Comparison of ENCODE assay signal across 27 cellular contexts in the genomic region with DNA sequence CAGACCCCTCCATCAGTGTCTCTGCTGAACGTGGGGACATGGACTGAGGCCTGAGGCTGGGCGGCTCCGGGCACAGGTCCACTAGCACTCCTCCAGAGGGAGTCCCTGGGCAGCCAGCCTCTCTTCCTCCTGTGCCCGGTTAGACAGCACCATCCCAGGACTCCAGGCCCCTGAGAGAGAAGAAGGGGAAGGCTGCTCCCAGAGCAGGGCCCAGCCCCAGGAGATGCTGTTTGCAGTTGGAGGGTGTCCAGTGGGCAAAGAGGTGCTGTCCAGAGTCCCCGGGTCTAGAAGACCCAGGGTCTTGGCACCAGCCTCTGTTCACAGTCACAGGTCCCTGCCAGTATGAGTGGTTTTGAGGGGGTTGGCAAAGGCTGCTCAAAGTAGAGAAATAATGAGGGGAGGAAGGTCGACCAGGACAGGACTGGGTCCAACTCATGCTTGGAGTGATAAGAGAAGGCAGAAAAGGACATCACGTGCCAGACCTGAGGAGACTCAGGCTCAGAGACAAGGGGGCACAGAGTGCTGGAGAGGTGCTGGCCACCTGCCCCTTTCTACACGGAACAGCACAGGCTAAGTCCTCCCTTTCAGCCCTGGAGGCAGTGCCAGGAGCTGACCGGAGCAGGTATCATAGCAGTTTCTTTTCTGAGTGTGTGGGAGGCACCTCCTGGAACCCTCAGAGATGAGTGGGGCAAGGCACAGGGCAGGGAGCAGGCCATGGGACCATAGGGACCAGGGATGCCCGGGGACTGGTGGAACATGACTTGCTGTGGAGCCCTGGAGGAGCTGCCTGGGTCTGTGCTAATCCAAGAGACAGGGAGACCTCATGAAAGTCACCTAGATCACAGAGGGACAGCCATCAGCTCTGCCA. TPM values are rescaled to one million over a fixed set of nuclear protein-coding genes. Genes with fewer than 3 reads are reported as not detected.
DNase-seq lines count a peak whose midpoint lies in the region; ATAC-seq and TF ChIP-seq lines count a peak whose summit lies in the region.
"Had no signal": no experiment of that assay in that cellular context is flagged by ENCODE, and none has a peak within 500 bp of the region (broad histone marks: within the 10 kb centered on the region; RNA-seq: fewer than 3 reads in every experiment).

No MANE protein-coding gene starts in this region.

- no peaks in the 10 kb centered on the region for H3K36me3 Mint-ChIP-seq in activated T-helper 17 cell treated with anti-CD3 and anti-CD28 coated beads, Interleukin-2, amount 50 U/mL, for 72 hours (ENCODE audit: low read depth)
- H3K36me3 Mint-ChIP-seq: activated naive CD8-positive, alpha-beta T cell treated with anti-CD3 and anti-CD28 coated beads for 36 hours; naive thymus-derived CD4-positive, alpha-beta T cell; type B pancreatic cell had no signal

- no peak overlapping the region for H3K27ac Mint-ChIP-seq in activated T-helper 17 cell treated with anti-CD3 and anti-CD28 coated beads, Interleukin-2, amount 50 U/mL, for 72 hours
- H3K27ac Mint-ChIP-seq: activated B cell treated with CpG ODN at 0.5 μM for 24 hours; activated CD4-positive, alpha-beta T cell treated with anti-CD3 and anti-CD28 coated beads, Interleukin-2, amount 10 ng/mL, durations not matched to agents 7 days and 5 days; activated naive CD8-positive, alpha-beta T cell treated with anti-CD3 and anti-CD28 coated beads for 36 hours; naive thymus-derived CD4-positive, alpha-beta T cell; progenitor cell of endocrine pancreas; type B pancreatic cell had no signal

- H3K4me1 Mint-ChIP-seq in activated T-helper 17 cell treated with anti-CD3 and anti-CD28 coated beads, Interleukin-2, amount 50 U/mL, for 72 hours: peaks cover 18% of the 10 kb centered on the region

- H3K9me3 ChIP-seq in upper lobe of right lung: no peaks in the 10 kb centered on the region
- H3K9me3 ChIP-seq: right lobe of liver had no signal

- H3K27me3 Mint-ChIP-seq in activated T-helper 17 cell treated with anti-CD3 and anti-CD28 coated beads, Interleukin-2, amount 50 U/mL, for 72 hours: peaks cover 25% of the 10 kb centered on the region

- peak overlapping the region; percentile 58 for H3K27ac ChIP-seq in angular gyrus (ENCODE audit: low read depth, low read length)
- H3K27ac ChIP-seq in upper lobe of right lung: no peak overlapping the region
- H3K27ac ChIP-seq: cardiac muscle cell, right lobe of liver had no signal

- H3K27me3 ChIP-seq in upper lobe of right lung: no peaks in the 10 kb centered on the region
- H3K27me3 ChIP-seq: cardiac muscle cell, right lobe of liver had no signal

- peak; percentile 78 for DNase-seq in NCI-H2196 (lab: John Stamatoyannopoulos, UW; ENCODE audit: unreplicated experiment)
- no peak for DNase-seq in NCI-H2196 treated with DMSO at 0.1 percent for 48 hours (lab: John Stamatoyannopoulos, UW; ENCODE audit: unreplicated experiment)
- DNase-seq in mesenteric fat pad (ENCODE audit: low spot score): peak; percentile 86
- peak; percentile 39 for DNase-seq in upper lobe of right lung
- DNase-seq in NK-92 treated with Interleukin-12 subunit alpha and Interleukin-12 subunit beta, amount 100 ng/mL, for 24 hours (lab: John Stamatoyannopoulos, UW): no peak
- DNase-seq: activated B cell treated with CpG ODN at 0.5 μM for 24 hours; activated CD4-positive, alpha-beta T cell treated with anti-CD3 and anti-CD28 coated beads, Interleukin-2, amount 10 ng/mL, durations not matched to agents 7 days and 5 days; activated gamma-delta T cell; activated naive CD8-positive, alpha-beta T cell treated with anti-CD3 and anti-CD28 coated beads for 36 hours; aorta; cortex of kidney; GOT3; left ventricle myocardium superior; naive thymus-derived CD4-positive, alpha-beta T cell; NCI-H1930; NCI-H446; NCI-H82; RPMI8226; stimulated activated CD4-positive, alpha-beta T cell treated with anti-CD3 and anti-CD28 coated beads, Interleukin-4, amount 100 ng/mL, for 24 hours had no signal

- intact Hi-C loops in upper lobe of right lung (cut with DNase I): no loop called here

- ATAC-seq in upper lobe of right lung: no peak
- ATAC-seq in activated T-helper 17 cell treated with anti-CD3 and anti-CD28 coated beads, Interleukin-2, amount 50 U/mL, for 72 hours (replicated peaks): no peak
- ATAC-seq in HG03280 (IDR thresholded peaks at IDR 0.05; ENCODE audit: unreplicated experiment): no peak
- ATAC-seq: left ventricle myocardium superior; naive thymus-derived CD4-positive, alpha-beta T cell had no signal

- no peak overlapping the region for H3K4me3 ChIP-seq in upper lobe of right lung
- H3K4me3 ChIP-seq: cardiac muscle cell, right lobe of liver had no signal

- H3K36me3 ChIP-seq in upper lobe of right lung: no peaks in the 10 kb centered on the region
- H3K36me3 ChIP-seq: cardiac muscle cell, right lobe of liver had no signal

- H3K4me3 Mint-ChIP-seq in activated T-helper 17 cell treated with anti-CD3 and anti-CD28 coated beads, Interleukin-2, amount 50 U/mL, for 72 hours: no peak overlapping the region
- H3K4me3 Mint-ChIP-seq: activated B cell treated with CpG ODN at 0.5 μM for 24 hours; activated CD4-positive, alpha-beta T cell treated with anti-CD3 and anti-CD28 coated beads, Interleukin-2, amount 10 ng/mL, durations not matched to agents 7 days and 5 days; activated naive CD8-positive, alpha-beta T cell treated with anti-CD3 and anti-CD28 coated beads for 36 hours; naive thymus-derived CD4-positive, alpha-beta T cell; type B pancreatic cell had no signal

- H3K9me3 Mint-ChIP-seq in activated T-helper 17 cell treated with anti-CD3 and anti-CD28 coated beads, Interleukin-2, amount 50 U/mL, for 72 hours: no peaks in the 10 kb centered on the region
- H3K9me3 Mint-ChIP-seq: activated B cell treated with CpG ODN at 0.5 μM for 24 hours; activated CD4-positive, alpha-beta T cell treated with anti-CD3 and anti-CD28 coated beads, Interleukin-2, amount 10 ng/mL, durations not matched to agents 7 days and 5 days; activated naive CD8-positive, alpha-beta T cell treated with anti-CD3 and anti-CD28 coated beads for 36 hours; naive thymus-derived CD4-positive, alpha-beta T cell; type B pancreatic cell had no signal

- TF ChIP-seq CTCF in upper lobe of right lung (IDR thresholded peaks at IDR 0.05): no peak

- peaks cover 19% of the 10 kb centered on the region for H3K4me1 ChIP-seq in upper lobe of right lung
- H3K4me1 ChIP-seq: right lobe of liver had no signal

RNA-seq across cellular contexts. Expression of a gene that starts 21.1 kb away (rescaled TPM):
- total RNA-seq in mesenteric fat pad (7.9 TPM), upper lobe of right lung (33.3 TPM)
- under 1 TPM; 0.13 to 0.16 TPM for total RNA-seq in activated T-helper 17 cell treated with anti-CD3 and anti-CD28 coated beads, Interleukin-2, amount 50 U/mL, for 72 hours
- total RNA-seq: activated B cell treated with CpG ODN at 0.5 μM for 24 hours, M059J had no signal

Comparison
In these comparisons a context has a peak if more than half of its experiments do, and no peak if none do; other contexts are left out.
1. DNase-seq: peak in NCI-H2196 (single experiment), mesenteric fat pad (single experiment) and upper lobe of right lung (single experiment); none in NCI-H2196 treated with DMSO at 0.1 percent for 48 hours (single experiment) and NK-92 treated with Interleukin-12 subunit alpha and Interleukin-12 subunit beta, amount 100 ng/mL, for 24 hours (single experiment).